7 cellular contexts compared by ENCODE assay signal in the genomic region with DNA sequence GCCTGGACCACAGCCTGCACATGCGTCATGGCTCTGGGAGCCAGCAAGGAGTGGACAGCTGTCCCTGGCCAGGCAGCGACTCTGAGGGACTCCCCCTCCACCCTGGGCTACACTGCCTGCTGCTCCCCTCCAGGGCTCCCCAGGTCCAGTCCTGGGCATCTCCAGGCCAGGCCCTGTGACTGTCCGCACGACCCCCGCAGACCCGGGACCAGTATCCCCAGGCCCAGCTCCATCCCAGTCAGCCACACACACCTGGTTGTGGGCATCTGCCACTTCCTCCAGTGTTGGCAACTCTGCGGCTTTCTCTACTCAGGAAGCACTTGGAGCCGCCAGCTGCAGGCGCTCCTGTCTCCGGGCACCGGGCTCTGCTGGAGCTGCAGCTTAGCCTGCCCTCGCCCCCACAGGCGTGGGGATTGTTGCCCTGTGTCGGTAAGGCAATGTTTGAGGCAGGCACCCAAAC. TPM values are rescaled to one million over a fixed set of nuclear protein-coding genes. Genes with fewer than 3 reads are reported as not detected.
DNase-seq lines count a peak whose midpoint lies in the region; ATAC-seq, FAIRE-seq and TF ChIP-seq lines count a peak whose summit lies in the region.

No MANE protein-coding gene starts in this region.

- DNase-seq in keratinocyte (ENCODE audit: low read depth, low spot score), result no peak
- DNase-seq in SW 1271 (lab: John Stamatoyannopoulos, UW), result no peak
- DNase-seq in DMS153 treated with DMSO at 0.1 percent for 48 hours (lab: John Stamatoyannopoulos, UW; ENCODE audit: unreplicated experiment), result no peak

- H3K36me3 ChIP-seq in keratinocyte (ENCODE audit: control insufficient read depth in 2 of 2, extremely low read depth in 1 of 2, insufficient read depth in 2 of 2, low read length in 2 of 2), result no peaks in the 10 kb centered on the region
- peaks cover 0 to 20% (median 2%) of the 10 kb centered on the region in 5 donors for H3K36me3 ChIP-seq in subcutaneous abdominal adipose tissue (ENCODE audit: control insufficient read depth in 5 of 5, insufficient read depth in 5 of 5, low read length in 5 of 5)

- TF ChIP-seq EP300 in Ishikawa (IDR thresholded peaks at IDR 0.05; ENCODE audit: borderline replicate concordance), result no peak

- H3K9ac ChIP-seq in keratinocyte (ENCODE audit: control insufficient read depth, extremely low read depth, insufficient read depth, low read length), result peak overlapping the region; percentile 72
- H3K9ac ChIP-seq in subcutaneous abdominal adipose tissue (ENCODE audit: low read length in 5 of 5), result peak overlapping the region in 2 of 5 donors; percentile 81 to 83

- no peaks in the 10 kb centered on the region for H3K79me2 ChIP-seq in keratinocyte (ENCODE audit: control insufficient read depth, insufficient read depth, low read length)

- H3K27me3 ChIP-seq in keratinocyte (ENCODE audit: control insufficient read depth, extremely low read depth, insufficient read depth, low read length), result no peaks in the 10 kb centered on the region
- H3K27me3 ChIP-seq in subcutaneous abdominal adipose tissue (ENCODE audit: control insufficient read depth in 5 of 5, insufficient read depth in 4 of 5, low read length in 5 of 5), result no peaks in the 10 kb centered on the region

- peak overlapping the region; percentile 55 for H3K27ac ChIP-seq in angular gyrus (ENCODE audit: low read depth, low read length)
- H3K27ac ChIP-seq in keratinocyte (ENCODE audit: control insufficient read depth, insufficient read depth, low read length), result peak overlapping the region; percentile 74
- peak overlapping the region; percentile 95 for H3K27ac ChIP-seq in subcutaneous abdominal adipose tissue (ENCODE audit: low read depth, low read length)

- peak overlapping the region; percentile 77 for H3K4me2 ChIP-seq in keratinocyte (ENCODE audit: control insufficient read depth, extremely low read depth, insufficient read depth, low read depth, low read length)

- peaks cover 3% of the 10 kb centered on the region for H4K20me1 ChIP-seq in keratinocyte (ENCODE audit: control insufficient read depth, extremely low read depth, insufficient read depth, low read length)

- no peak for ATAC-seq in GM21528 (IDR thresholded peaks at IDR 0.05; ENCODE audit: low FRiP score, unreplicated experiment)

- no peak for FAIRE-seq in keratinocyte (lab: Jason Lieb, UNC)

- no peaks in the 10 kb centered on the region for H3K9me1 ChIP-seq in keratinocyte (ENCODE audit: control insufficient read depth, extremely low read depth, insufficient read depth, low read length)

- H3K9me3 ChIP-seq in keratinocyte (ENCODE audit: control insufficient read depth, low read depth, low read length) (no peaks in the 10 kb centered on the region), subcutaneous abdominal adipose tissue (ENCODE audit: control insufficient read depth in 5 of 5, low read length in 5 of 5) (no peaks in the 10 kb centered on the region)

- TF ChIP-seq RAD21 in Ishikawa (IDR thresholded peaks at IDR 0.05; ENCODE audit: low read depth), result no peak

- H2AFZ ChIP-seq in keratinocyte (ENCODE audit: control insufficient read depth, low read length), result no peak overlapping the region

- H3K4me1 ChIP-seq in keratinocyte (ENCODE audit: control insufficient read depth, extremely low read depth, insufficient read depth, low read length) (peaks cover 14% of the 10 kb centered on the region), subcutaneous abdominal adipose tissue (ENCODE audit: control insufficient read depth in 5 of 5, insufficient read depth in 5 of 5, low read length in 5 of 5) (peaks cover 3 to 39% (median 32%) of the 10 kb centered on the region in 5 donors)

- no peak for TF ChIP-seq CTCF in keratinocyte (optimal IDR thresholded peaks at IDR 0.05 in 1 of 3, IDR thresholded peaks at IDR 0.05 in 1 of 3, conservative IDR thresholded peaks at IDR 0.05 in 1 of 3; ENCODE audit: extremely low read depth in 1 of 3, insufficient read depth in 2 of 3, low read length in 3 of 3)

- H3K4me3 ChIP-seq in keratinocyte (ENCODE audit: control insufficient read depth in 2 of 3, extremely low read depth in 1 of 3, insufficient read depth in 2 of 3, low read depth in 1 of 3, low read length in 3 of 3) (peak overlapping the region in 1 of 3 experiments; percentile 65), subcutaneous abdominal adipose tissue (ENCODE audit: low read depth in 1 of 5, low read length in 5 of 5) (peak overlapping the region; percentile 51 to 73 (median 70))

- dilution Hi-C loops in keratinocyte (cut with MboI; ENCODE audit: extremely low pct_ligation_motif_present, low sequenced_read_pairs), result no loop called here

TF ChIP-seq in Ishikawa, 13 proteins besides CTCF, POLR2A, EP300 and RAD21:
- TF ChIP-seq FOXM1 (IDR thresholded peaks at IDR 0.05; ENCODE audit: borderline replicate concordance, low read depth), result no peak
- no peak for TF ChIP-seq YY1 (IDR thresholded peaks at IDR 0.05; ENCODE audit: low read depth)
- peak; percentile 20; the same call in 1 of the 2 replicates for TF ChIP-seq TCF12 (IDR thresholded peaks at IDR 0.05; ENCODE audit: low read depth)

RNA-seq across cellular contexts. Expression of a gene that starts 2.4 kb away (rescaled TPM):
- 2.3 to 4.8 TPM (median 4.3 TPM) in 3 replicates for polyA plus RNA-seq in keratinocyte
- polyA plus RNA-seq in keratinocyte (2011; ENCODE audit: low read depth), result 6.5 TPM
- polyA plus RNA-seq in keratinocyte (2011; cell fraction: cytosol; rRNA removed), result 2.1 and 3.5 TPM in 2 replicates
- 21.9 and 29.8 TPM in 2 replicates for polyA plus RNA-seq in keratinocyte (2011; cell fraction: nucleus; rRNA removed)
- 7.5 and 24.2 TPM in 2 replicates for polyA plus RNA-seq in keratinocyte (2012; ENCODE audit: low replicate concordance)
- polyA minus RNA-seq in keratinocyte, result 5.2 to 6.6 TPM (median 5.8 TPM) in 3 replicates
- 9.6 TPM for polyA minus RNA-seq in keratinocyte (2011; cell fraction: cytosol; rRNA and poly(A)+ RNA removed)
- polyA minus RNA-seq in keratinocyte (2011; cell fraction: nucleus; rRNA and poly(A)+ RNA removed), result 13.2 and 15.6 TPM in 2 replicates

RNA-seq across cellular contexts. Expression of a gene that starts 32.2 kb away (rescaled TPM):
- 25.8 to 27.1 TPM (median 26.3 TPM) in 3 replicates for polyA plus RNA-seq in keratinocyte
- 8.4 TPM for polyA plus RNA-seq in keratinocyte (2011; ENCODE audit: low read depth)
- 10.4 and 22.4 TPM in 2 replicates for polyA plus RNA-seq in keratinocyte (2011; cell fraction: cytosol; rRNA removed)
- polyA plus RNA-seq in keratinocyte (2011; cell fraction: nucleus; rRNA removed), result 50.5 and 61.5 TPM in 2 replicates
- 16.2 and 30.7 TPM in 2 replicates for polyA plus RNA-seq in keratinocyte (2012; ENCODE audit: low replicate concordance)
- polyA minus RNA-seq in keratinocyte, result 17.2 to 33.2 TPM (median 20.8 TPM) in 3 replicates
- 26.3 TPM for polyA minus RNA-seq in keratinocyte (2011; cell fraction: cytosol; rRNA and poly(A)+ RNA removed)
- polyA minus RNA-seq in keratinocyte (2011; cell fraction: nucleus; rRNA and poly(A)+ RNA removed), result 19.0 and 21.3 TPM in 2 replicates

RNA-seq across cellular contexts. Expression of a gene that starts 52.9 kb away (rescaled TPM):
- 2.3 to 4.8 TPM (median 4.1 TPM) in 3 replicates for polyA plus RNA-seq in keratinocyte
- polyA plus RNA-seq in keratinocyte (2011; ENCODE audit: low read depth), result 15.3 TPM
- polyA plus RNA-seq in keratinocyte (2011; cell fraction: cytosol; rRNA removed), result 4.7 and 4.9 TPM in 2 replicates
- 35.0 and 40.1 TPM in 2 replicates for polyA plus RNA-seq in keratinocyte (2011; cell fraction: nucleus; rRNA removed)
- 13.8 and 17.1 TPM in 2 replicates for polyA plus RNA-seq in keratinocyte (2012; ENCODE audit: low replicate concordance)
- polyA minus RNA-seq in keratinocyte, result 8.5 to 24.6 TPM (median 16.6 TPM) in 3 replicates
- polyA minus RNA-seq in keratinocyte (2011; cell fraction: cytosol; rRNA and poly(A)+ RNA removed), result 7.5 TPM
- 21.0 and 36.5 TPM in 2 replicates for polyA minus RNA-seq in keratinocyte (2011; cell fraction: nucleus; rRNA and poly(A)+ RNA removed)
